In the genomic region with DNA sequence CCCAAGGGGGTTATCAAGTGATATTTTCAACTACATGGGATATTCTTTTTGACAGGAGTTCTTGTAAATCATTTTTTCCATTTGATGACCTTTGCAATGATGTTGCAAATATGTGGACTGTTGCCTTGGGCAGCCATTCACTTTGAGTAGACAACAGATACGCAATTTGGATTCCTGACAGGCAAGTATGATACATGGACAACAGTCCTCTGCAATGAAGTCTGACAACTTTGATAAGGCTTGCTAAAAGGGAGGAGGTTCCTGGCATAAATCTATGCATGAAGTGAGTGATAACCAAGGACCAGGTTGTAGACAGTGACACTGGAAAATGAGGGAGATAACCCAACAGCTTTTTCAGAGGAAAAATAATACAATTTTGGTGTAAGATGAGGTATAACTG, we compare ENCODE assay signal across 1 cellular context.
TF ChIP-seq lines count a peak whose summit lies in the region.

No MANE protein-coding gene starts in this region.

TF ChIP-seq in IMR-90, 13 proteins besides CTCF, POLR2A, EP300 and RAD21:
- TF ChIP-seq MXI1 (IDR thresholded peaks at IDR 0.05; ENCODE audit: borderline replicate concordance, low read depth, low read length) (no peak), RCOR1 (IDR thresholded peaks at IDR 0.05; ENCODE audit: insufficient replicate concordance, low read length) (no peak), BHLHE40 (IDR thresholded peaks at IDR 0.05; ENCODE audit: low read depth, low read length) (no peak), FOS (IDR thresholded peaks at IDR 0.05; ENCODE audit: low read depth, low read length) (no peak)
